ENCODE assay signal across 1 cellular context in genomic region chr22:38943882-38944281, GRCh38.
TF ChIP-seq lines count a peak whose summit lies in the region.

No MANE protein-coding gene starts in this region.

TF ChIP-seq in H1, 55 proteins besides CTCF, POLR2A, EP300 and RAD21:
- TF ChIP-seq HDAC2 (IDR thresholded peaks at IDR 0.05; ENCODE audit: borderline replicate concordance in 1 of 2, low read depth in 2 of 2, low read length in 2 of 2) (no peak), SUZ12 (IDR thresholded peaks at IDR 0.05; ENCODE audit: low read length) (no peak), CHD1 (IDR thresholded peaks at IDR 0.05; ENCODE audit: low read depth, low read length) (no peak), FOSL1 (IDR thresholded peaks at IDR 0.05; ENCODE audit: insufficient read depth, low read depth, low read length) (no peak), TAF7 (optimal IDR thresholded peaks at IDR 0.05; ENCODE audit: borderline replicate concordance, low read depth, low read length) (no peak)
- TF ChIP-seq, protein P1, sequence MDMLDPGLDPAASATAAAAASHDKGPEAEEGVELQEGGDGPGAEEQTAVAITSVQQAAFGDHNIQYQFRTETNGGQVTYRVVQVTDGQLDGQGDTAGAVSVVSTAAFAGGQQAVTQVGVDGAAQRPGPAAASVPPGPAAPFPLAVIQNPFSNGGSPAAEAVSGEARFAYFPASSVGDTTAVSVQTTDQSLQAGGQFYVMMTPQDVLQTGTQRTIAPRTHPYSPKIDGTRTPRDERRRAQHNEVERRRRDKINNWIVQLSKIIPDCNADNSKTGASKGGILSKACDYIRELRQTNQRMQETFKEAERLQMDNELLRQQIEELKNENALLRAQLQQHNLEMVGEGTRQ (IDR thresholded peaks at IDR 0.05; ENCODE audit: low read length): no peak
TF ChIP-seq in H1: peak in this region for 0.
